In genomic region chr2:166539340-166540162, GRCh38 we compare ENCODE assay signal across 8 cellular contexts. TPM values are rescaled to one million over a fixed set of nuclear protein-coding genes. Genes with fewer than 3 reads are reported as not detected.
DNase-seq lines count a peak whose midpoint lies in the region; ATAC-seq and TF ChIP-seq lines count a peak whose summit lies in the region.

No MANE protein-coding gene starts in this region.

- no peak overlapping the region for H3K4me3 Mint-ChIP-seq in endothelial cell (ENCODE audit: unreplicated experiment)

- no peaks in the 10 kb centered on the region for H3K36me3 Mint-ChIP-seq in endothelial cell (ENCODE audit: low read depth, unreplicated experiment)

- no peaks in the 10 kb centered on the region for H3K36me3 ChIP-seq in mucosa of descending colon (ENCODE audit: low read depth)

- peak; percentile 20 to 23 for DNase-seq in AML-193 (lab: John Stamatoyannopoulos, UW)
- DNase-seq in GM12864 (ENCODE audit: low read depth): peak; percentile 15
- peak; percentile 48 for DNase-seq in HEK293T (ENCODE audit: extremely low spot score)
- DNase-seq in LNCaP clone FGC (ENCODE audit: low read depth): peak; percentile 14
- DNase-seq in SK-MEL-5 (ENCODE audit: low read depth, low spot score): peak; percentile 78
- DNase-seq in endothelial cell (ENCODE audit: low spot score): peak; percentile 65
- DNase-seq in mucosa of descending colon: peak in 1 of 3 donors; percentile 51
- no peak for DNase-seq in posterior vena cava (ENCODE audit: low spot score)

- H3K4me1 Mint-ChIP-seq in endothelial cell (ENCODE audit: unreplicated experiment): peaks cover 12% of the 10 kb centered on the region

- CTCF ChIA-PET in HEK293T (lab: Yijun Ruan, JAX): interaction anchor here (0.5 to 0.7 kb wide), 8 partner anchors 161 to 1581 kb away, joined by 3 to 8 read pairs (median 4); no protein-coding TSS in a partner anchor

- H3K9me3 ChIP-seq in mucosa of descending colon: no peaks in the 10 kb centered on the region

- intact Hi-C loops in mucosa of descending colon (cut with DNase I, micrococcal nuclease): loop anchor here in 1 of 2 donors (10.0 kb wide), 1 partner anchor 1575 kb away; no protein-coding TSS in a partner anchor
- intact Hi-C loops in posterior vena cava (cut with DNase I): loop anchor here in 1 of 2 donors (5.0 kb wide), 1 partner anchor 83 kb away; no protein-coding TSS in a partner anchor

- no peaks in the 10 kb centered on the region for H3K27me3 Mint-ChIP-seq in endothelial cell (ENCODE audit: unreplicated experiment)

- H3K4me3 ChIP-seq in GM12864 (ENCODE audit: low read depth, low read length): no peak overlapping the region
- H3K4me3 ChIP-seq in LNCaP clone FGC (ENCODE audit: low read depth, low read length): no peak overlapping the region
- H3K4me3 ChIP-seq in mucosa of descending colon: no peak overlapping the region

- TF ChIP-seq CTCF in GM12864 (IDR thresholded peaks at IDR 0.05; ENCODE audit: low read depth, low read length, missing control alignments) (peak; percentile 67), LNCaP clone FGC (IDR thresholded peaks at IDR 0.05; ENCODE audit: control insufficient read depth, extremely low read depth, insufficient read depth) (peak; percentile 69), endothelial cell (IDR thresholded peaks at IDR 0.05; ENCODE audit: unreplicated experiment) (peak; percentile 87), mucosa of descending colon (IDR thresholded peaks at IDR 0.05) (peak; percentile 33)

- H3K27ac Mint-ChIP-seq in endothelial cell (ENCODE audit: unreplicated experiment): no peak overlapping the region

- peak; percentile 69 for ATAC-seq in mucosa of descending colon

- in situ Hi-C loops in SK-MEL-5 (cut with HindIII; ENCODE audit: low pct_unique_long_range_greater_than_20kb, low sequenced_read_pairs): no loop called here

- no peaks in the 10 kb centered on the region for H3K4me1 ChIP-seq in mucosa of descending colon (ENCODE audit: low read depth)

- POLR2A ChIA-PET in HEK293T (lab: Yijun Ruan, JAX): no interaction called here

- no peaks in the 10 kb centered on the region for H3K9me3 Mint-ChIP-seq in endothelial cell (ENCODE audit: unreplicated experiment)

TF ChIP-seq in HEK293T, 16 proteins besides CTCF, POLR2A, EP300 and RAD21:
- TF ChIP-seq L3MBTL2 (conservative IDR thresholded peaks at IDR 0.05) (no peak), ZNF384 (IDR thresholded peaks at IDR 0.05) (peak; percentile 78)

RNA-seq across cellular contexts. Expression of gene SCN7A, which starts 45.5 kb away (rescaled TPM):
- total RNA-seq in SK-MEL-5 (2014; rRNA removed; shearing (Covaris generic)): not detected in 2 replicates
- polyA plus RNA-seq in SK-MEL-5 (2015; cell fraction: cytosol; rRNA removed): not detected in 2 replicates
- 0.05 and 0.14 TPM in 2 replicates for polyA plus RNA-seq in SK-MEL-5 (2015; cell fraction: nucleus; rRNA removed)
- total RNA-seq in endothelial cell (ENCODE audit: unreplicated experiment): 6.3 TPM
- 10 to 100 TPM in 1 of 3 donors, 1 to 10 TPM in 2; 1.6 to 76.2 (median 7.5) TPM for total RNA-seq in mucosa of descending colon
- 1 to 10 TPM; 3.2 to 3.8 TPM for total RNA-seq in posterior vena cava

Comparison
In these comparisons a context has a peak if more than half of its experiments do, and no peak if none do; other contexts are left out.
1. CTCF ChIP-seq: peak in every context shown above with its lines; median percentile 87 in endothelial cell; 69 in LNCaP clone FGC; 67 in GM12864; 33 in mucosa of descending colon.